In the genomic region with DNA sequence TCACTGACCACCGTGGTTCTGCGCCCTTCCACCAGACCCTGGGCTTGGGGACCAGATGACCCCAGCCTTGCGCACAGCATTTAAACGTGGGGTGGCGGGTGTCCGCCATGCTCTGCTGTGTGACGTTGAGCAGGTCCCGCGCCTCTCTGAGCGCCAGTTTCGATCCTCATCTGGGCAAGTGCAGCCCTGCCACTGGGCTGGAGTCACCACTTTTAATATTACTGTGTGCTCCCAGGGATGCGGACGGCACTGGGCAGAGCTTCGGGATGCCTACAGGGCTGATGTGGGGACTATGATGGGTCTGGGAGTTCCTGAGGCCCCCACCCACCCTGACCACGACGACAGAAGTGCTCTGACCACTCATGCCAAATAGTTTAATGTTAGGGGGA, we compare ENCODE assay signal across 1 cellular context.
TF ChIP-seq lines count a peak whose summit lies in the region.

No MANE protein-coding gene starts in this region.

TF ChIP-seq in HepG2, 621 proteins besides CTCF, POLR2A, EP300 and RAD21 (continued from another document and continues in another):
- TF ChIP-seq, protein P1, sequence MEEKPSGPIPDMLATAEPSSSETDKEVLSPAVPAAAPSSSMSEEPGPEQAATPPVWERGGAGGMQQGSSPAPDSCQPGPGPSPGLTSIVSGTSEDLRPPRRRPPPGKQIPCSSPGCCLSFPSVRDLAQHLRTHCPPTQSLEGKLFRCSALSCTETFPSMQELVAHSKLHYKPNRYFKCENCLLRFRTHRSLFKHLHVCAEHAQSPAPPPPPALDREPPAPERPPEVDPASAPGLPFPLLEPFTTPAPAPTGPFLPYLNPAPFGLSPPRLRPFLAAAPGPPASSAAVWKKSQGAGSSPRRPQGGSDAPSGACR (CRISPR knock-in tag; IDR thresholded peaks at IDR 0.05), result no peak
- TF ChIP-seq TEAD2 (CRISPR knock-in tag; IDR thresholded peaks at IDR 0.05) (no peak), ZFP82 (CRISPR knock-in tag; IDR thresholded peaks at IDR 0.05; ENCODE audit: borderline replicate concordance) (0 out of 2 replicates have a peak, but pooled peaks have one; percentile 26), ZNF138 (CRISPR knock-in tag; IDR thresholded peaks at IDR 0.05; ENCODE audit: low read depth) (no peak), KMT2A (CRISPR knock-in tag; IDR thresholded peaks at IDR 0.05) (no peak), GFI1 (CRISPR knock-in tag; IDR thresholded peaks at IDR 0.05; ENCODE audit: borderline replicate concordance) (peak; percentile 39; the same call in 1 of the 2 replicates), FOXO1 (CRISPR knock-in tag; IDR thresholded peaks at IDR 0.05) (peak; percentile 8; the same call in 1 of the 2 replicates), NR3C1 (CRISPR knock-in tag; IDR thresholded peaks at IDR 0.05) (no peak), RCOR2 (CRISPR knock-in tag; IDR thresholded peaks at IDR 0.05) (peak; percentile 37; the same call in 1 of the 2 replicates), SUZ12 (IDR thresholded peaks at IDR 0.05; ENCODE audit: low read depth, low read length) (no peak), ZNF296 (CRISPR knock-in tag; conservative IDR thresholded peaks at IDR 0.05) (no peak), NFE2L1 (CRISPR knock-in tag; IDR thresholded peaks at IDR 0.05; ENCODE audit: borderline replicate concordance) (no peak), HNF4A (CRISPR knock-in tag; IDR thresholded peaks at IDR 0.05) (no peak), YY1 (IDR thresholded peaks at IDR 0.05; ENCODE audit: insufficient read depth, insufficient replicate concordance, low read depth, low read length) (no peak), ZBTB3 (CRISPR knock-in tag; IDR thresholded peaks at IDR 0.05; ENCODE audit: borderline replicate concordance, low read depth) (0 out of 2 replicates have a peak, but pooled peaks have one; percentile 54), FIP1L1 (IDR thresholded peaks at IDR 0.05; ENCODE audit: borderline replicate concordance, insufficient read depth, low read depth, low read length) (no peak), SPEN (CRISPR knock-in tag; IDR thresholded peaks at IDR 0.05; ENCODE audit: low read depth) (no peak), ZNF101 (CRISPR knock-in tag; IDR thresholded peaks at IDR 0.05; ENCODE audit: borderline replicate concordance, low read depth) (no peak), TMF1 (CRISPR knock-in tag; IDR thresholded peaks at IDR 0.05; ENCODE audit: low read depth) (no peak), ASH2L (IDR thresholded peaks at IDR 0.05; ENCODE audit: insufficient read length, low read depth, low read length) (no peak), MEIS2 (CRISPR knock-in tag; IDR thresholded peaks at IDR 0.05) (no peak), SMAD3 (CRISPR knock-in tag; IDR thresholded peaks at IDR 0.05) (no peak), ZNF776 (CRISPR knock-in tag; IDR thresholded peaks at IDR 0.05) (0 out of 2 replicates have a peak, but pooled peaks have one; percentile 8), HNRNPUL1 (IDR thresholded peaks at IDR 0.05; ENCODE audit: low read depth, low read length) (no peak), KDM2A (CRISPR knock-in tag; IDR thresholded peaks at IDR 0.05; ENCODE audit: borderline replicate concordance, low read depth) (no peak), GATAD1 (CRISPR knock-in tag; IDR thresholded peaks at IDR 0.05) (no peak), RFXAP (CRISPR knock-in tag; IDR thresholded peaks at IDR 0.05; ENCODE audit: borderline replicate concordance) (no peak; the same call in 1 of the 2 replicates), RARA (CRISPR knock-in tag; IDR thresholded peaks at IDR 0.05) (no peak), ZNF572 (CRISPR knock-in tag; IDR thresholded peaks at IDR 0.05) (0 out of 2 replicates have a peak, but pooled peaks have one; percentile 44), SNAI1 (CRISPR knock-in tag; IDR thresholded peaks at IDR 0.05; ENCODE audit: borderline replicate concordance) (no peak), HDAC2 (CRISPR knock-in tag; IDR thresholded peaks at IDR 0.05) (no peak)
- TF ChIP-seq, protein P2, sequence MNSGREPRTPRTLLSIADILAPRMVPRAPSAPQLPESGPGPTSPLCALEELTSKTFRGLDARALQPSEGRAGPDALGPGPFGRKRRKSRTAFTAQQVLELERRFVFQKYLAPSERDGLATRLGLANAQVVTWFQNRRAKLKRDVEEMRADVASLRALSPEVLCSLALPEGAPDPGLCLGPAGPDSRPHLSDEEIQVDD (CRISPR knock-in tag; IDR thresholded peaks at IDR 0.05; ENCODE audit: borderline replicate concordance), result no peak
- TF ChIP-seq, protein P3, sequence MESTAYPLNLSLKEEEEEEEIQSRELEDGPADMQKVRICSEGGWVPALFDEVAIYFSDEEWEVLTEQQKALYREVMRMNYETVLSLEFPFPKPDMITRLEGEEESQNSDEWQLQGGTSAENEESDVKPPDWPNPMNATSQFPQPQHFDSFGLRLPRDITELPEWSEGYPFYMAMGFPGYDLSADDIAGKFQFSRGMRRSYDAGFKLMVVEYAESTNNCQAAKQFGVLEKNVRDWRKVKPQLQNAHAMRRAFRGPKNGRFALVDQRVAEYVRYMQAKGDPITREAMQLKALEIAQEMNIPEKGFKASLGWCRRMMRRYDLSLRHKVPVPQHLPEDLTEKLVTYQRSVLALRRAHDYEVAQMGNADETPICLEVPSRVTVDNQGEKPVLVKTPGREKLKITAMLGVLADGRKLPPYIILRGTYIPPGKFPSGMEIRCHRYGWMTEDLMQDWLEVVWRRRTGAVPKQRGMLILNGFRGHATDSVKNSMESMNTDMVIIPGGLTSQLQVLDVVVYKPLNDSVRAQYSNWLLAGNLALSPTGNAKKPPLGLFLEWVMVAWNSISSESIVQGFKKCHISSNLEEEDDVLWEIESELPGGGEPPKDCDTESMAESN (CRISPR knock-in tag; conservative IDR thresholded peaks at IDR 0.05), result no peak
- TF ChIP-seq, protein P4, sequence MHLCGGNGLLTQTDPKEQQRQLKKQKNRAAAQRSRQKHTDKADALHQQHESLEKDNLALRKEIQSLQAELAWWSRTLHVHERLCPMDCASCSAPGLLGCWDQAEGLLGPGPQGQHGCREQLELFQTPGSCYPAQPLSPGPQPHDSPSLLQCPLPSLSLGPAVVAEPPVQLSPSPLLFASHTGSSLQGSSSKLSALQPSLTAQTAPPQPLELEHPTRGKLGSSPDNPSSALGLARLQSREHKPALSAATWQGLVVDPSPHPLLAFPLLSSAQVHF (CRISPR knock-in tag; IDR thresholded peaks at IDR 0.05), result no peak
- TF ChIP-seq, protein P5, sequence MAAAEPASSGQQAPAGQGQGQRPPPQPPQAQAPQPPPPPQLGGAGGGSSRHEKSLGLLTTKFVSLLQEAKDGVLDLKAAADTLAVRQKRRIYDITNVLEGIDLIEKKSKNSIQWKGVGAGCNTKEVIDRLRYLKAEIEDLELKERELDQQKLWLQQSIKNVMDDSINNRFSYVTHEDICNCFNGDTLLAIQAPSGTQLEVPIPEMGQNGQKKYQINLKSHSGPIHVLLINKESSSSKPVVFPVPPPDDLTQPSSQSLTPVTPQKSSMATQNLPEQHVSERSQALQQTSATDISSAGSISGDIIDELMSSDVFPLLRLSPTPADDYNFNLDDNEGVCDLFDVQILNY (CRISPR knock-in tag; conservative IDR thresholded peaks at IDR 0.05), result no peak
- TF ChIP-seq, protein P6, sequence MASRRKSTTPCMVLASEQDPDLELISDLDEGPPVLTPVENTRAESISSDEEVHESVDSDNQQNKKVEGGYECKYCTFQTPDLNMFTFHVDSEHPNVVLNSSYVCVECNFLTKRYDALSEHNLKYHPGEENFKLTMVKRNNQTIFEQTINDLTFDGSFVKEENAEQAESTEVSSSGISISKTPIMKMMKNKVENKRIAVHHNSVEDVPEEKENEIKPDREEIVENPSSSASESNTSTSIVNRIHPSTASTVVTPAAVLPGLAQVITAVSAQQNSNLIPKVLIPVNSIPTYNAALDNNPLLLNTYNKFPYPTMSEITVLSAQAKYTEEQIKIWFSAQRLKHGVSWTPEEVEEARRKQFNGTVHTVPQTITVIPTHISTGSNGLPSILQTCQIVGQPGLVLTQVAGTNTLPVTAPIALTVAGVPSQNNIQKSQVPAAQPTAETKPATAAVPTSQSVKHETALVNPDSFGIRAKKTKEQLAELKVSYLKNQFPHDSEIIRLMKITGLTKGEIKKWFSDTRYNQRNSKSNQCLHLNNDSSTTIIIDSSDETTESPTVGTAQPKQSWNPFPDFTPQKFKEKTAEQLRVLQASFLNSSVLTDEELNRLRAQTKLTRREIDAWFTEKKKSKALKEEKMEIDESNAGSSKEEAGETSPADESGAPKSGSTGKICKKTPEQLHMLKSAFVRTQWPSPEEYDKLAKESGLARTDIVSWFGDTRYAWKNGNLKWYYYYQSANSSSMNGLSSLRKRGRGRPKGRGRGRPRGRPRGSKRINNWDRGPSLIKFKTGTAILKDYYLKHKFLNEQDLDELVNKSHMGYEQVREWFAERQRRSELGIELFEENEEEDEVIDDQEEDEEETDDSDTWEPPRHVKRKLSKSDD (CRISPR knock-in tag; IDR thresholded peaks at IDR 0.05; ENCODE audit: low read depth), result 0 out of 2 replicates have a peak, but pooled peaks have one; percentile 35
- TF ChIP-seq, protein P7, sequence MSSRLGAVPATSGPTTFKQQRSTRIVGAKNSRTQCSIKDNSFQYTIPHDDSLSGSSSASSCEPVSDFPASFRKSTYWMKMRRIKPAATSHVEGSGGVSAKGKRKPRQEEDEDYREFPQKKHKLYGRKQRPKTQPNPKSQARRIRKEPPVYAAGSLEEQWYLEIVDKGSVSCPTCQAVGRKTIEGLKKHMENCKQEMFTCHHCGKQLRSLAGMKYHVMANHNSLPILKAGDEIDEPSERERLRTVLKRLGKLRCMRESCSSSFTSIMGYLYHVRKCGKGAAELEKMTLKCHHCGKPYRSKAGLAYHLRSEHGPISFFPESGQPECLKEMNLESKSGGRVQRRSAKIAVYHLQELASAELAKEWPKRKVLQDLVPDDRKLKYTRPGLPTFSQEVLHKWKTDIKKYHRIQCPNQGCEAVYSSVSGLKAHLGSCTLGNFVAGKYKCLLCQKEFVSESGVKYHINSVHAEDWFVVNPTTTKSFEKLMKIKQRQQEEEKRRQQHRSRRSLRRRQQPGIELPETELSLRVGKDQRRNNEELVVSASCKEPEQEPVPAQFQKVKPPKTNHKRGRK (CRISPR knock-in tag; IDR thresholded peaks at IDR 0.05), result no peak
- TF ChIP-seq, protein P8, sequence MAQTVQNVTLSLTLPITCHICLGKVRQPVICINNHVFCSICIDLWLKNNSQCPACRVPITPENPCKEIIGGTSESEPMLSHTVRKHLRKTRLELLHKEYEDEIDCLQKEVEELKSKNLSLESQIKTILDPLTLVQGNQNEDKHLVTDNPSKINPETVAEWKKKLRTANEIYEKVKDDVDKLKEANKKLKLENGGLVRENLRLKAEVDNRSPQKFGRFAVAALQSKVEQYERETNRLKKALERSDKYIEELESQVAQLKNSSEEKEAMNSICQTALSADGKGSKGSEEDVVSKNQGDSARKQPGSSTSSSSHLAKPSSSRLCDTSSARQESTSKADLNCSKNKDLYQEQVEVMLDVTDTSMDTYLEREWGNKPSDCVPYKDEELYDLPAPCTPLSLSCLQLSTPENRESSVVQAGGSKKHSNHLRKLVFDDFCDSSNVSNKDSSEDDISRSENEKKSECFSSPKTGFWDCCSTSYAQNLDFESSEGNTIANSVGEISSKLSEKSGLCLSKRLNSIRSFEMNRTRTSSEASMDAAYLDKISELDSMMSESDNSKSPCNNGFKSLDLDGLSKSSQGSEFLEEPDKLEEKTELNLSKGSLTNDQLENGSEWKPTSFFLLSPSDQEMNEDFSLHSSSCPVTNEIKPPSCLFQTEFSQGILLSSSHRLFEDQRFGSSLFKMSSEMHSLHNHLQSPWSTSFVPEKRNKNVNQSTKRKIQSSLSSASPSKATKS (CRISPR knock-in tag; IDR thresholded peaks at IDR 0.05), result no peak
- TF ChIP-seq, protein P9, sequence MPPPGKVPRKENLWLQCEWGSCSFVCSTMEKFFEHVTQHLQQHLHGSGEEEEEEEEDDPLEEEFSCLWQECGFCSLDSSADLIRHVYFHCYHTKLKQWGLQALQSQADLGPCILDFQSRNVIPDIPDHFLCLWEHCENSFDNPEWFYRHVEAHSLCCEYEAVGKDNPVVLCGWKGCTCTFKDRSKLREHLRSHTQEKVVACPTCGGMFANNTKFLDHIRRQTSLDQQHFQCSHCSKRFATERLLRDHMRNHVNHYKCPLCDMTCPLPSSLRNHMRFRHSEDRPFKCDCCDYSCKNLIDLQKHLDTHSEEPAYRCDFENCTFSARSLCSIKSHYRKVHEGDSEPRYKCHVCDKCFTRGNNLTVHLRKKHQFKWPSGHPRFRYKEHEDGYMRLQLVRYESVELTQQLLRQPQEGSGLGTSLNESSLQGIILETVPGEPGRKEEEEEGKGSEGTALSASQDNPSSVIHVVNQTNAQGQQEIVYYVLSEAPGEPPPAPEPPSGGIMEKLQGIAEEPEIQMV (CRISPR knock-in tag; IDR thresholded peaks at IDR 0.05; ENCODE audit: low read depth), result no peak
- TF ChIP-seq, protein P10, sequence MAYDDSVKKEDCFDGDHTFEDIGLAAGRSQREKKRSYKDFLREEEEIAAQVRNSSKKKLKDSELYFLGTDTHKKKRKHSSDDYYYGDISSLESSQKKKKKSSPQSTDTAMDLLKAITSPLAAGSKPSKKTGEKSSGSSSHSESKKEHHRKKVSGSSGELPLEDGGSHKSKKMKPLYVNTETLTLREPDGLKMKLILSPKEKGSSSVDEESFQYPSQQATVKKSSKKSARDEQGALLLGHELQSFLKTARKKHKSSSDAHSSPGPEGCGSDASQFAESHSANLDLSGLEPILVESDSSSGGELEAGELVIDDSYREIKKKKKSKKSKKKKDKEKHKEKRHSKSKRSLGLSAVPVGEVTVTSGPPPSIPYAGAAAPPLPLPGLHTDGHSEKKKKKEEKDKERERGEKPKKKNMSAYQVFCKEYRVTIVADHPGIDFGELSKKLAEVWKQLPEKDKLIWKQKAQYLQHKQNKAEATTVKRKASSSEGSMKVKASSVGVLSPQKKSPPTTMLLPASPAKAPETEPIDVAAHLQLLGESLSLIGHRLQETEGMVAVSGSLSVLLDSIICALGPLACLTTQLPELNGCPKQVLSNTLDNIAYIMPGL (CRISPR knock-in tag; IDR thresholded peaks at IDR 0.05; ENCODE audit: borderline replicate concordance in 1 of 2, low read depth in 1 of 2), result 0 out of 4 replicates have a peak, but pooled peaks of 1 of the 2 experiments have one; percentile 35
- TF ChIP-seq, protein P11, sequence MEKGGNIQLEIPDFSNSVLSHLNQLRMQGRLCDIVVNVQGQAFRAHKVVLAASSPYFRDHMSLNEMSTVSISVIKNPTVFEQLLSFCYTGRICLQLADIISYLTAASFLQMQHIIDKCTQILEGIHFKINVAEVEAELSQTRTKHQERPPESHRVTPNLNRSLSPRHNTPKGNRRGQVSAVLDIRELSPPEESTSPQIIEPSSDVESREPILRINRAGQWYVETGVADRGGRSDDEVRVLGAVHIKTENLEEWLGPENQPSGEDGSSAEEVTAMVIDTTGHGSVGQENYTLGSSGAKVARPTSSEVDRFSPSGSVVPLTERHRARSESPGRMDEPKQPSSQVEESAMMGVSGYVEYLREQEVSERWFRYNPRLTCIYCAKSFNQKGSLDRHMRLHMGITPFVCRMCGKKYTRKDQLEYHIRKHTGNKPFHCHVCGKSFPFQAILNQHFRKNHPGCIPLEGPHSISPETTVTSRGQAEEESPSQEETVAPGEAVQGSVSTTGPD (CRISPR knock-in tag; IDR thresholded peaks at IDR 0.05), result no peak
- TF ChIP-seq, protein P12, sequence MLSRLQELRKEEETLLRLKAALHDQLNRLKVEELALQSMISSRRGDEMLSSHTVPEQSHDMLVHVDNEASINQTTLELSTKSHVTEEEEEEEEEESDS (CRISPR knock-in tag; IDR thresholded peaks at IDR 0.05; ENCODE audit: borderline replicate concordance), result no peak
